23 cellular contexts compared by ENCODE assay signal in the genomic region with DNA sequence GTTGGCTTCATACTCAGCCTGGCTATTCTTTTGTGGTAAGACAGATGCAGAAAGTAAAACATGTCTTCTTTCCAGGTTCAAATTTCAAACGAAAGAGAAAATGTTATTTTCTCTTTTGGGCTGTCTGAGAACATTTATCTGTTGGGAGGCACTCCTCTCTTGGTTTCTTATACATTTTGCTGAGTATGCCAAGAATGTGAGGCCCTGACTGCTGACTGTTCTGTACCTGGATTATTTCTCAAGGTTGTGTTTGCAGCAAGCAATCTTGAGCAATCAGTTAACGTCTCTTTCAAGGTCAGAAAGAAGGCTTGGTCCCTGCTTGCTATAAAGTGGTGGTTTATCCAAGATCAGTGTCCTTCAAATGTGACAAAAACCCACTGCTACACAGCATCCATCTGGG. TPM values are rescaled to one million over a fixed set of nuclear protein-coding genes. Genes with fewer than 3 reads are reported as not detected.
"Had no signal": no experiment of that assay in that cellular context is flagged by ENCODE, and none has a peak within 500 bp of the region (broad histone marks: within the 10 kb centered on the region; RNA-seq: fewer than 3 reads in every experiment).

No MANE protein-coding gene starts in this region.

- H3K4me2 ChIP-seq: PC-9 had no signal

- H3K4me3 Mint-ChIP-seq: activated CD4-positive, alpha-beta memory T cell treated with anti-CD3 and anti-CD28 coated beads for 36 hours; activated CD4-positive, alpha-beta T cell treated with anti-CD3 and anti-CD28 coated beads, Interleukin-2, amount 10 ng/mL, durations not matched to agents 7 days and 5 days; activated naive CD4-positive, alpha-beta T cell treated with anti-CD3 and anti-CD28 coated beads for 36 hours; activated naive CD8-positive, alpha-beta T cell treated with anti-CD3 and anti-CD28 coated beads for 36 hours; activated T-cell treated with anti-CD3 and anti-CD28 coated beads, Interleukin-2, amount 50 U/mL, for 4 hours; T-helper 17 cell had no signal

- H3K27ac Mint-ChIP-seq: activated CD4-positive, alpha-beta memory T cell treated with anti-CD3 and anti-CD28 coated beads for 36 hours; activated CD4-positive, alpha-beta T cell treated with anti-CD3 and anti-CD28 coated beads, Interleukin-2, amount 10 ng/mL, durations not matched to agents 7 days and 5 days; activated naive CD4-positive, alpha-beta T cell treated with anti-CD3 and anti-CD28 coated beads for 36 hours; activated naive CD8-positive, alpha-beta T cell treated with anti-CD3 and anti-CD28 coated beads for 36 hours; T-helper 17 cell had no signal

- H3K27me3 ChIP-seq: MG63 had no signal

- DNase-seq: activated CD4-positive, alpha-beta memory T cell treated with anti-CD3 and anti-CD28 coated beads for 36 hours; activated CD4-positive, alpha-beta T cell treated with anti-CD3 and anti-CD28 coated beads, Interleukin-2, amount 10 ng/mL, durations not matched to agents 7 days and 5 days; activated CD4-positive, CD25-positive, alpha-beta regulatory T cell; activated CD8-positive, alpha-beta memory T cell treated with anti-CD3 and anti-CD28 coated beads for 24 hours; activated effector memory CD4-positive, alpha-beta T cell treated with anti-CD3 and anti-CD28 coated beads, Interleukin-2, amount 50 U/mL, for 16 hours; activated naive CD4-positive, alpha-beta T cell treated with anti-CD3 and anti-CD28 coated beads for 36 hours; activated naive CD8-positive, alpha-beta T cell treated with anti-CD3 and anti-CD28 coated beads for 36 hours; activated T-cell treated with anti-CD3 and anti-CD28 coated beads, Interleukin-2, amount 50 U/mL, for 4 hours; anterior cingulate cortex; caudate nucleus; MG63; NCI-H1105; NCI-H1436; NCI-H1694 treated with DMSO at 0.1 percent for 48 hours; NCI-H2029 treated with DMSO at 0.1 percent for 48 hours; NCI-H510A treated with DMSO at 0.1 percent for 48 hours; NCI-H69; PC-9; SIG-M5; T-helper 17 cell; T1000 had no signal

- ATAC-seq: activated T-cell treated with anti-CD3 and anti-CD28 coated beads, Interleukin-2, amount 50 U/mL, for 4 hours; K562; T-helper 17 cell had no signal

- H3K27ac ChIP-seq: PC-9, VCaP had no signal

- H3K4me3 ChIP-seq: K562, MG63, PC-9 had no signal

- H3K36me3 ChIP-seq: MG63 had no signal

- H3K9me3 ChIP-seq: MG63 had no signal

- H3K36me3 Mint-ChIP-seq: activated CD4-positive, alpha-beta memory T cell treated with anti-CD3 and anti-CD28 coated beads for 36 hours; activated naive CD8-positive, alpha-beta T cell treated with anti-CD3 and anti-CD28 coated beads for 36 hours had no signal

- H3K4me1 Mint-ChIP-seq: activated CD4-positive, alpha-beta T cell treated with anti-CD3 and anti-CD28 coated beads, Interleukin-2, amount 10 ng/mL, durations not matched to agents 7 days and 5 days; activated naive CD8-positive, alpha-beta T cell treated with anti-CD3 and anti-CD28 coated beads for 36 hours; T-helper 17 cell had no signal

- H2AFZ ChIP-seq: PC-9 had no signal

- H3K9me3 Mint-ChIP-seq: activated CD4-positive, alpha-beta memory T cell treated with anti-CD3 and anti-CD28 coated beads for 36 hours; activated CD4-positive, alpha-beta T cell treated with anti-CD3 and anti-CD28 coated beads, Interleukin-2, amount 10 ng/mL, durations not matched to agents 7 days and 5 days; activated naive CD4-positive, alpha-beta T cell treated with anti-CD3 and anti-CD28 coated beads for 36 hours; activated naive CD8-positive, alpha-beta T cell treated with anti-CD3 and anti-CD28 coated beads for 36 hours; activated T-cell treated with anti-CD3 and anti-CD28 coated beads, Interleukin-2, amount 50 U/mL, for 4 hours had no signal

RNA-seq across cellular contexts. Expression of a gene that starts 9.8 kb away (rescaled TPM):
- total RNA-seq: activated CD4-positive, alpha-beta memory T cell treated with anti-CD3 and anti-CD28 coated beads for 36 hours; activated CD4-positive, alpha-beta T cell treated with anti-CD3 and anti-CD28 coated beads, Interleukin-2, amount 10 ng/mL, durations not matched to agents 7 days and 5 days; activated naive CD4-positive, alpha-beta T cell treated with anti-CD3 and anti-CD28 coated beads for 36 hours; activated naive CD8-positive, alpha-beta T cell treated with anti-CD3 and anti-CD28 coated beads for 36 hours; activated T-cell treated with anti-CD3 and anti-CD28 coated beads, Interleukin-2, amount 50 U/mL, for 4 hours; K562; T-helper 17 cell had no signal
- polyA plus RNA-seq: K562 had no signal

RNA-seq across cellular contexts. Expression of a gene that starts 38.4 kb away (rescaled TPM):
- total RNA-seq: activated CD4-positive, alpha-beta memory T cell treated with anti-CD3 and anti-CD28 coated beads for 36 hours; activated CD4-positive, alpha-beta T cell treated with anti-CD3 and anti-CD28 coated beads, Interleukin-2, amount 10 ng/mL, durations not matched to agents 7 days and 5 days; activated naive CD4-positive, alpha-beta T cell treated with anti-CD3 and anti-CD28 coated beads for 36 hours; activated naive CD8-positive, alpha-beta T cell treated with anti-CD3 and anti-CD28 coated beads for 36 hours; K562; T-helper 17 cell had no signal
- polyA plus RNA-seq: K562 had no signal
